ENCODE assay signal across 8 cellular contexts in the genomic region with DNA sequence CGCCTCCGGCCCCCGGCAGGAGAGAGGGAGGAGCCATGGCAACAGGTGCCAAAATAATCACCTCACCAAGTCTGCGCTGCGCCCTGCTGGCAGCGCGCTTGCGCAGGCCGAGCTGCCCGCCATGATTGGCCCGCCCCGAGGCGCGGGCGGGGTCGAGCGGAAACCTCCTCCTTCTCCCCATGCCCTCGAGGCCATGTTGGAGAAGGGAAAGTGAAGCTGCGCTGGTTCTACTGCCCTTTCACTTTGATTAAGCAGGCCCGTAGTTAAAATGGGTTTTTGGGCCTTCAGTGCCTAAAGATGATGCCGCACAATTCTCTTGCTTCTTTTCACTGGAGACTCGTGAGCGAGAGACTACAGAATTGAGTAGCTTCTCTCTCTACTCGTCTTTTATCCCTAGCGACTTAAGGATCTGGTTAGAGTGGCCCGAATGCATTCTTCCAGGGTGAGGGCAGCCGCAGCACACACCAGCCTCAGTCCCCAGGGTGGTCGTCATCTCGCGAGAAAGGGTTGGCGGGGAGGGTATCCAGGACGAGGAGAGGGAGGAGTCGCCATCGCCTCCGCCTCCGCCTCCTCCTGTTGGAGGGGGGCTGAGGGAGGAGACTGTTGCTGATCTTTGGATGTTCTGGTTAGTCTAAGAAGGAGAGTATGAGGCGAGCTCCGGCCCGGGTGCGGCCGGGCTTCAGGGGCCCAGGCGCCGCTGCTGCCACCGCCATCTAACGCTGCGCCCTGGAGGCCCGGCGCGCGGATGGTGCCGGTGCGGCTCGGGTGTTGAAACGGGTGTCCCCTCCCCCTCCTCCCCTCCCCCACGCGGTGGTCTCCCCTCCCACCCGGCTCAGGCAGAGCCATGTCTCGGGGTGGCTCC. TPM values are rescaled to one million over a fixed set of nuclear protein-coding genes. Genes with fewer than 3 reads are reported as not detected.
DNase-seq lines count a peak whose midpoint lies in the region; ATAC-seq and TF ChIP-seq lines count a peak whose summit lies in the region.

A gene with protein sequence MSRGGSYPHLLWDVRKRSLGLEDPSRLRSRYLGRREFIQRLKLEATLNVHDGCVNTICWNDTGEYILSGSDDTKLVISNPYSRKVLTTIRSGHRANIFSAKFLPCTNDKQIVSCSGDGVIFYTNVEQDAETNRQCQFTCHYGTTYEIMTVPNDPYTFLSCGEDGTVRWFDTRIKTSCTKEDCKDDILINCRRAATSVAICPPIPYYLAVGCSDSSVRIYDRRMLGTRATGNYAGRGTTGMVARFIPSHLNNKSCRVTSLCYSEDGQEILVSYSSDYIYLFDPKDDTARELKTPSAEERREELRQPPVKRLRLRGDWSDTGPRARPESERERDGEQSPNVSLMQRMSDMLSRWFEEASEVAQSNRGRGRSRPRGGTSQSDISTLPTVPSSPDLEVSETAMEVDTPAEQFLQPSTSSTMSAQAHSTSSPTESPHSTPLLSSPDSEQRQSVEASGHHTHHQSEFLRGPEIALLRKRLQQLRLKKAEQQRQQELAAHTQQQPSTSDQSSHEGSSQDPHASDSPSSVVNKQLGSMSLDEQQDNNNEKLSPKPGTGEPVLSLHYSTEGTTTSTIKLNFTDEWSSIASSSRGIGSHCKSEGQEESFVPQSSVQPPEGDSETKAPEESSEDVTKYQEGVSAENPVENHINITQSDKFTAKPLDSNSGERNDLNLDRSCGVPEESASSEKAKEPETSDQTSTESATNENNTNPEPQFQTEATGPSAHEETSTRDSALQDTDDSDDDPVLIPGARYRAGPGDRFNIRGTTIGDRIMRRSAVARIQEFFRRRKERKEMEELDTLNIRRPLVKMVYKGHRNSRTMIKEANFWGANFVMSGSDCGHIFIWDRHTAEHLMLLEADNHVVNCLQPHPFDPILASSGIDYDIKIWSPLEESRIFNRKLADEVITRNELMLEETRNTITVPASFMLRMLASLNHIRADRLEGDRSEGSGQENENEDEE (plus strand): TSS at position 616 of the 862 bp plus-strand sequence. CDS start 229 bp downstream, at position 845.

- H3K4me1 ChIP-seq in left lung: peaks cover 0 to 49% of the 10 kb centered on the region in 2 donors

- peak; percentile 99 for DNase-seq in NCI-H774 (lab: John Stamatoyannopoulos, UW)
- peak; percentile 96 to 97 for DNase-seq in activated CD4-positive, alpha-beta T cell treated with anti-CD3 and anti-CD28 coated beads, Interleukin-2, amount 50 U/mL, for 4 hours
- DNase-seq in dermis blood vessel endothelial cell: peak; percentile 99
- DNase-seq in left lung: peak; percentile 98 to 99
- peak; percentile 88 to 93 for DNase-seq in stimulated activated CD4-positive, alpha-beta T cell treated with anti-CD3 and anti-CD28 coated beads, Interleukin-2, amount 100 ng/mL, for 48 hours

- H3K4me3 ChIP-seq in left lung: peak within 1 kb of the TSS; percentile 71 to 90

- ATAC-seq in GM19395 (IDR thresholded peaks at IDR 0.05; ENCODE audit: unreplicated experiment) (peak; percentile 82), HG03565 (IDR thresholded peaks at IDR 0.05; ENCODE audit: unreplicated experiment) (peak; percentile 75), left lung (peak; percentile 92)

- H3K9me3 ChIP-seq in left lung: no peaks in the 10 kb centered on the region

- TF ChIP-seq CTCF in C4-2B (conservative IDR thresholded peaks at IDR 0.05) (no peak), left lung (IDR thresholded peaks at IDR 0.05) (no peak)

- H3K36me3 ChIP-seq in left lung: no peaks in the 10 kb centered on the region

- H3K27ac ChIP-seq in C4-2B: peak within 1 kb of the TSS; percentile 99
- H3K27ac ChIP-seq in left lung: peak within 1 kb of the TSS; percentile 98

- H3K27me3 ChIP-seq in left lung: no peaks in the 10 kb centered on the region

- intact Hi-C loops in left lung (cut with DNase I): no loop called here

RNA-seq across cellular contexts. Expression of the gene that starts here (rescaled TPM):
- total RNA-seq in dermis blood vessel endothelial cell (54.6 and 79.6 TPM in 2 replicates), left lung (10 to 100 TPM; 39.7 to 43.1 TPM)

Comparison
In these comparisons a context has a peak if more than half of its experiments do, and no peak if none do; other contexts are left out.
1. Peak in every context shown above with its lines: DNase-seq, ATAC-seq, H3K4me3 ChIP-seq and H3K27ac ChIP-seq.